Comparison of ENCODE assay signal across 12 cellular contexts in the genomic region with DNA sequence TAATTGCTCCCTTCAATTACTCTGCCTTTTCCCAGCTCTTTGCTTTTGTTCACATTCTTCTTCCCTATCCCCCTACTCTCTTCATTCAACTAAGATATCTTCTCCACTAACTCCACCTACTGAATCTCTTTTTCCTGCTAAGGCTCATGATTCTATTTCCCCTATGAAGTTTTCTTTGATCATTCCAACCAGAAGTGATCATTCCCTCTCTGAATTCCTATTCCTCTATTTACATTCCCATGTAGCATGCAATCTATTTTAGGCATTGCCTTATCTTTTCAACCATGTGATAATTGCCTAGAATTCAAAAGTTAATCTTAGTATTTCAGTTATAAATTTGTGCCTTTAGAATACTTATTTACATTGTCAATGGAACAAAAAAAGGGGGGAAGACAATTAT.
A peak's percentile ranks its signal among the peaks of the same experiment; 100 is the strongest.
DNase-seq lines count a peak whose midpoint lies in the region; ATAC-seq lines count a peak whose summit lies in the region.
"Had no signal": no experiment of that assay in that cellular context is flagged by ENCODE, and none has a peak within 500 bp of the region (broad histone marks: within the 10 kb centered on the region; RNA-seq: fewer than 3 reads in every experiment).

No MANE protein-coding gene starts in this region.

- ATAC-seq in GM18907 (IDR thresholded peaks at IDR 0.05; ENCODE audit: unreplicated experiment) (no peak), GM21390 (IDR thresholded peaks at IDR 0.05; ENCODE audit: unreplicated experiment) (no peak)

- DNase-seq in NCI-H1417 (lab: John Stamatoyannopoulos, UW) (peak in 2 of 3 experiments; percentile 35 to 87), NCI-H748 (lab: John Stamatoyannopoulos, UW; ENCODE audit: unreplicated experiment) (peak; percentile 86), fibroblast of peridontal ligament (ENCODE audit: extremely low read depth) (peak; percentile 27), superior temporal gyrus (ENCODE audit: extremely low spot score) (no peak)
- DNase-seq: ACHN; BE2C; C1 segment of cervical spinal cord; Caco-2; CD4-positive, CD25-positive, alpha-beta regulatory T cell; GDM1 had no signal
